Comparison of ENCODE assay signal across 21 cellular contexts in the genomic region with DNA sequence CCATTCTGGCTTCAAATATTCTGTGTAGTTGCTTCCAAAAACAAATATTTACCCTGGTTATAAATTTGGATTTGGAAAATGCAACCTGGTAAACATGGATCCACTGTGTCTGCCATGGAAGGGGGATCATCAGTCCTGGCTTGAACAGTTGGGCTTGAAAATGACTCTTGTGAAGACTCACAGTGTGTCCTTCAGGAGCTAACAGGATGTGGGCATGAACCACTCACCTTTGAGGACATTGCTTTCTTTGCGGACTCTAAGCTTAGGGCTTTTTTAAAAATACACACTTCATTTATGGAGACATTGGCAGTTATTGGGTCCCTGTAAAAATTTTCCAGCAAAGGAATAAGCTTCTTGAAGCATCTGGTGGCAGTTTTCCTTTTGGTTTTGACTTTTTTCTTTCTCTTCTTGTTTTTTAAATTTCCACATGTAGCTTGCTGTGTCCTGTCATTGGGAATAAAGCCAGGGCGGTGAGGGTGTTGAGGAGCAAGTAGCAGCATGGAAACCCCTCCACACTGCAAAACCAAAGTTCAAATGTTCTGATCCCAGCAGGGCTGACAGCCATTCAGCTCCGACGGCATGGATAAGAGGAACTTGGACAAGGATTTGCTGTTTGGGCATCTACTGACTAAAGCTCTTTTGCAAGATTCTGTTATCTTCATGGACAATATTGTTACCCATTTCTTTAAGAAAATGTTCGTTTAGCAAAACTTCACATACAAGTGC. TPM values are rescaled to one million over a fixed set of nuclear protein-coding genes. Genes with fewer than 3 reads are reported as not detected.
DNase-seq lines count a peak whose midpoint lies in the region; ATAC-seq, FAIRE-seq and TF ChIP-seq lines count a peak whose summit lies in the region.
"Had no signal": no experiment of that assay in that cellular context is flagged by ENCODE, and none has a peak within 500 bp of the region (broad histone marks: within the 10 kb centered on the region; RNA-seq: fewer than 3 reads in every experiment).

No MANE protein-coding gene starts in this region.

- peaks cover 3% of the 10 kb centered on the region for H3F3A ChIP-seq in smooth muscle cell (ENCODE audit: low read depth)

- H3K4me3 ChIP-seq in bronchial epithelial cell (ENCODE audit: low read depth, low read length) (no peak overlapping the region), smooth muscle cell (no peak overlapping the region), hepatocyte (no peak overlapping the region)
- H3K4me3 ChIP-seq: BLaER1, GM23248 had no signal

- WGBS in smooth muscle cell (ENCODE audit: low lambda C conversion rate): 60% methylated on average over 5 of the region's 5 CpGs
- 66% methylated on average over 5 of the region's 5 CpGs for WGBS in hepatocyte (ENCODE audit: low lambda C conversion rate, missing lambda C conversion rate)

- H3K9ac ChIP-seq in smooth muscle cell (ENCODE audit: low read depth): no peak overlapping the region
- H3K9ac ChIP-seq: BLaER1, GM23248 had no signal

- H3K9me3 ChIP-seq in smooth muscle cell (replicated peaks; ENCODE audit: low read depth) (no peaks in the 10 kb centered on the region), hepatocyte (ENCODE audit: low read depth) (no peaks in the 10 kb centered on the region)
- H3K9me3 ChIP-seq: BLaER1 had no signal

- no peak overlapping the region for H2AFZ ChIP-seq in smooth muscle cell (ENCODE audit: low read depth)
- H2AFZ ChIP-seq in hepatocyte: no peak overlapping the region
- H2AFZ ChIP-seq: GM23248 had no signal

- TF ChIP-seq CTCF in bronchial epithelial cell (IDR thresholded peaks at IDR 0.05; ENCODE audit: insufficient read depth, low read length, severe bottlenecking) (no peak), smooth muscle cell (IDR thresholded peaks at IDR 0.05; ENCODE audit: borderline replicate concordance, insufficient read depth, poor library complexity, severe bottlenecking) (no peak), hepatocyte (IDR thresholded peaks at IDR 0.05; ENCODE audit: poor library complexity) (no peak)

- H3K4me2 ChIP-seq in smooth muscle cell: peak overlapping the region; percentile 52
- no peak overlapping the region for H3K4me2 ChIP-seq in hepatocyte
- H3K4me2 ChIP-seq: BLaER1 had no signal

- DNase-seq in ELR (ENCODE audit: low read depth): peak; percentile 10
- DNase-seq in M059J (ENCODE audit: low read depth): peak; percentile 19
- DNase-seq in bronchial epithelial cell (ENCODE audit: low read depth): no peak
- no peak for DNase-seq in smooth muscle cell (lab: John Stamatoyannopoulos, UW; ENCODE audit: unreplicated experiment)
- DNase-seq in NCI-H69 (lab: John Stamatoyannopoulos, UW): no peak
- no peak for DNase-seq in mesenteric fat pad (ENCODE audit: low spot score)
- DNase-seq in hepatocyte (ENCODE audit: low spot score): no peak
- DNase-seq: 8988T; CD4-positive, alpha-beta memory T cell; DMS153; DMS79 treated with DMSO at 0.1 percent for 48 hours; EL; GM23248; HCEC 1CT had no signal

- no peak overlapping the region for H3K27ac ChIP-seq in smooth muscle cell (ENCODE audit: low read depth)
- no peak overlapping the region for H3K27ac ChIP-seq in hepatocyte
- H3K27ac ChIP-seq: BLaER1, GM23248 had no signal

- H3K79me2 ChIP-seq in smooth muscle cell (ENCODE audit: low read depth) (no peaks in the 10 kb centered on the region), hepatocyte (no peaks in the 10 kb centered on the region)

- H3K4me1 ChIP-seq in smooth muscle cell (ENCODE audit: low read depth) (peaks cover 11% of the 10 kb centered on the region), hepatocyte (ENCODE audit: insufficient read depth) (peaks cover 26% of the 10 kb centered on the region)

- FAIRE-seq in bronchial epithelial cell (lab: Jason Lieb, UNC): peak; percentile 64
- FAIRE-seq: G401.6, GM12891, GM19239, H54 had no signal

- H4K20me1 ChIP-seq in smooth muscle cell (ENCODE audit: low read depth): no peaks in the 10 kb centered on the region
- no peaks in the 10 kb centered on the region for H4K20me1 ChIP-seq in hepatocyte (ENCODE audit: insufficient read depth, poor library complexity, severe bottlenecking)
- H4K20me1 ChIP-seq: BLaER1 had no signal

- ATAC-seq in GM19395 (IDR thresholded peaks at IDR 0.05; ENCODE audit: unreplicated experiment): no peak

- H3K9me2 ChIP-seq in hepatocyte (replicated peaks; ENCODE audit: insufficient read depth): no peaks in the 10 kb centered on the region

- H3K36me3 ChIP-seq in bronchial epithelial cell (ENCODE audit: control insufficient read depth, insufficient read depth, low read length) (no peaks in the 10 kb centered on the region), smooth muscle cell (ENCODE audit: low read depth) (no peaks in the 10 kb centered on the region), hepatocyte (replicated peaks; ENCODE audit: insufficient read depth, low read depth) (no peaks in the 10 kb centered on the region)
- H3K36me3 ChIP-seq: BLaER1 had no signal

- H3K27me3 ChIP-seq in bronchial epithelial cell (ENCODE audit: control insufficient read depth, insufficient read depth, low read length) (no peaks in the 10 kb centered on the region), smooth muscle cell (ENCODE audit: low read depth) (no peaks in the 10 kb centered on the region), hepatocyte (no peaks in the 10 kb centered on the region)
- H3K27me3 ChIP-seq: BLaER1 had no signal

RNA-seq across cellular contexts. Expression of gene SERP2, which starts 39.5 kb away (rescaled TPM):
- total RNA-seq in M059J (2014; rRNA removed; shearing (Covaris generic)): 5.8 TPM in 2 replicates
- 0.77 and 1.1 TPM in 2 replicates for total RNA-seq in bronchial epithelial cell
- 1.1 and 1.8 TPM in 2 replicates for total RNA-seq in smooth muscle cell
- polyA plus RNA-seq in smooth muscle cell: 1.9 and 2.1 TPM in 2 replicates
- 3.0 TPM for total RNA-seq in mesenteric fat pad
- total RNA-seq in hepatocyte: 1.8 and 4.3 TPM in 2 replicates
- 7.7 and 7.9 TPM in 2 replicates for polyA plus RNA-seq in hepatocyte
- total RNA-seq: CD4-positive, alpha-beta memory T cell had no signal
- polyA plus RNA-seq: CD14-positive monocyte; CD4-positive, alpha-beta memory T cell had no signal

Comparison
In these comparisons a context has a peak if more than half of its experiments do, and no peak if none do; other contexts are left out.
1. DNase-seq: peak in ELR (single experiment) and M059J (single experiment); none in bronchial epithelial cell (single experiment), smooth muscle cell (single experiment), NCI-H69 (single experiment), mesenteric fat pad (single experiment) and hepatocyte (single experiment).